In the genomic region with DNA sequence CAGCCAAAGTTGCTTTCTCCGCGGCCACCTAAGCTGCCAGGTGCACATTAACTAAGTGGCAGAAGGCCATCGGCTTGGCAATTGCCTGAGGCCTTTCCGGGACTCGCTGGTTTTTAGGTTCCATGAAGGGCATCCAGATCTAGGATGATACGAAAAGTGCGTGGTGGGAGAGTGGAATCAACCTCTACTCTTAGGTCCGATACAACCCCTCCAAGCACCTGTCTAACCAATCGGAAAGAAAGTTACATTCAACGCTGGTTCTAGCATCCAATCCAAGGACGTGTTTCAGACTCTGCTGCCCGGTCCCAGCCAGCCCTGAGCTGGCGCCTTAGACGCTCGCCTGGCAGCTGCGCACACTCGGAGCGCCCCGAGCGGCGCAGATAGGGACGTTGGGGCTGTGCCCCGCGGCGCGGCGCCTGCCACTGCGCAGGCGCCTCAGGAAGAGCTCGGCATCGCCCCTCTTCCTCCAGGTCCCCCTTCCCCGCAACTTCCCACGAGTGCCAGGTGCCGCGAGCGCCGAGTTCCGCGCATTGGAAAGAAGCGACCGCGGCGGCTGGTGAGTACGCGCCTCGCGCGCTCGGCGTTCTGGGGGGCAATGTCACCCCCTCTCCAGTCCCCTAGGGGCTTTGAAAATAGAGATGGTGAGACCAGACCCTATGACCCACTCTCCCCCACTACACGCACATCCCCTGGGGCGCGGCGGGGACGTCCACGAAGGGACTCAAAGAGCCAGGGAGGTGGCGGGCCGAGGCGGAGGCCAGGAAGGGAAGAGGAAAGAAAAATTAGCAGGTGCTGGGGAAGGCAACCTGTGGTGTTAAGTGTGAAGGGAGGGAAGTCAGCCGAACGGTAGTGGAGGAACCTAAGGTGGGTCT, we compare ENCODE assay signal across 8 cellular contexts. TPM values are rescaled to one million over a fixed set of nuclear protein-coding genes. Genes with fewer than 3 reads are reported as not detected.
DNase-seq lines count a peak whose midpoint lies in the region; ATAC-seq and TF ChIP-seq lines count a peak whose summit lies in the region.

A gene with protein sequence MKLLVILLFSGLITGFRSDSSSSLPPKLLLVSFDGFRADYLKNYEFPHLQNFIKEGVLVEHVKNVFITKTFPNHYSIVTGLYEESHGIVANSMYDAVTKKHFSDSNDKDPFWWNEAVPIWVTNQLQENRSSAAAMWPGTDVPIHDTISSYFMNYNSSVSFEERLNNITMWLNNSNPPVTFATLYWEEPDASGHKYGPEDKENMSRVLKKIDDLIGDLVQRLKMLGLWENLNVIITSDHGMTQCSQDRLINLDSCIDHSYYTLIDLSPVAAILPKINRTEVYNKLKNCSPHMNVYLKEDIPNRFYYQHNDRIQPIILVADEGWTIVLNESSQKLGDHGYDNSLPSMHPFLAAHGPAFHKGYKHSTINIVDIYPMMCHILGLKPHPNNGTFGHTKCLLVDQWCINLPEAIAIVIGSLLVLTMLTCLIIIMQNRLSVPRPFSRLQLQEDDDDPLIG (plus strand): TSS at position 356 of the 872 bp plus-strand sequence. CDS start 9,595 bp downstream, outside the sequence.

- ATAC-seq in GM19438 (IDR thresholded peaks at IDR 0.05; ENCODE audit: low read depth, unreplicated experiment) (peak; percentile 97), mucosa of descending colon (peak; percentile 99)

- peak; percentile 91 to 98 (median 93) for DNase-seq in CD4-positive, alpha-beta memory T cell
- peak; percentile 90 for DNase-seq in HK-2 (ENCODE audit: unreplicated experiment)
- DNase-seq in NK-92 treated with Interleukin-12 subunit alpha and Interleukin-12 subunit beta, amount 100 ng/mL, for 24 hours (lab: John Stamatoyannopoulos, UW), result peak; percentile 85
- peak; percentile 77 for DNase-seq in activated T-cell treated with anti-CD3 and anti-CD28 coated beads for 1 hour (ENCODE audit: low read depth)
- DNase-seq in epithelial cell of proximal tubule (ENCODE audit: low read depth), result peak; percentile 91
- peak; percentile 90 to 93 (median 92) for DNase-seq in mucosa of descending colon
- DNase-seq in stimulated activated CD8-positive, alpha-beta memory T cell treated with anti-CD3 and anti-CD28 coated beads, Interleukin-4, amount 100 ng/mL, for 1 hour (ENCODE audit: low read depth in 2 of 2, low spot score in 1 of 2), result peak; percentile 64 to 79

- peak within 1 kb of the TSS; percentile 89 to 97 (median 95) for H3K27ac Mint-ChIP-seq in CD4-positive, alpha-beta memory T cell

- POLR2A ChIA-PET in CD4-positive, alpha-beta memory T cell (lab: Charles Lee; ENCODE audit: partially characterized antibody), result interaction anchor here (1.0 to 2.7 kb wide), 11 partner anchors 9 to 752 kb away, joined by 3 to 15 read pairs (median 4); a partner anchor contains a TSS

- H3K36me3 Mint-ChIP-seq in CD4-positive, alpha-beta memory T cell, result peaks cover 0 to 13% of the 10 kb centered on the region in 2 donors

- peak within 1 kb of the TSS; percentile 93 to 98 (median 98) for H3K4me3 Mint-ChIP-seq in CD4-positive, alpha-beta memory T cell

- no peaks in the 10 kb centered on the region for H3K36me3 ChIP-seq in CD4-positive, alpha-beta memory T cell (ENCODE audit: insufficient read depth, low read length)
- no peaks in the 10 kb centered on the region for H3K36me3 ChIP-seq in mucosa of descending colon (ENCODE audit: low read depth)

- peak within 1 kb of the TSS; percentile 86 to 97 for H3K4me3 ChIP-seq in CD4-positive, alpha-beta memory T cell (ENCODE audit: low read length in 2 of 2)
- peak within 1 kb of the TSS; percentile 88 for H3K4me3 ChIP-seq in epithelial cell of proximal tubule (ENCODE audit: low read depth, low read length)
- H3K4me3 ChIP-seq in mucosa of descending colon, result peak within 1 kb of the TSS; percentile 45

- peak within 1 kb of the TSS; percentile 63 for H3K27ac ChIP-seq in CD4-positive, alpha-beta memory T cell (ENCODE audit: low read depth, low read length)

- no peaks in the 10 kb centered on the region for H3K27me3 ChIP-seq in CD4-positive, alpha-beta memory T cell (ENCODE audit: insufficient read depth, low read length)

- H3K9me3 Mint-ChIP-seq in CD4-positive, alpha-beta memory T cell, result no peaks in the 10 kb centered on the region

- peaks cover 31 to 56% (median 42%) of the 10 kb centered on the region in 4 donors for H3K4me1 Mint-ChIP-seq in CD4-positive, alpha-beta memory T cell

- no peak for TF ChIP-seq CTCF in epithelial cell of proximal tubule (conservative IDR thresholded peaks at IDR 0.05; ENCODE audit: low read depth, low read length)
- no peak for TF ChIP-seq CTCF in mucosa of descending colon (IDR thresholded peaks at IDR 0.05)

- H3K9me3 ChIP-seq in CD4-positive, alpha-beta memory T cell (ENCODE audit: control insufficient read depth in 1 of 2, low read length in 2 of 2), result no peaks in the 10 kb centered on the region
- no peaks in the 10 kb centered on the region for H3K9me3 ChIP-seq in mucosa of descending colon

- CTCF ChIA-PET in CD4-positive, alpha-beta memory T cell (lab: Charles Lee; ENCODE audit: partially characterized antibody), result interaction anchor here (0.6 to 3.2 kb wide), 10 partner anchors 9 to 250 kb away, joined by 3 to 18 read pairs (median 4); no protein-coding TSS in a partner anchor

- intact Hi-C loops in CD4-positive, alpha-beta memory T cell (cut with micrococcal nuclease), result loop anchor here (1.0 to 5.0 kb wide), 5 partner anchors 8 to 1347 kb away; a partner anchor contains a TSS
- intact Hi-C loops in mucosa of descending colon (cut with DNase I, micrococcal nuclease), result no loop called here

- peaks cover 30% of the 10 kb centered on the region for H3K4me1 ChIP-seq in CD4-positive, alpha-beta memory T cell (ENCODE audit: insufficient read depth, low read length)
- peaks cover 12% of the 10 kb centered on the region for H3K4me1 ChIP-seq in mucosa of descending colon (ENCODE audit: low read depth)

- no peaks in the 10 kb centered on the region for H3K27me3 Mint-ChIP-seq in CD4-positive, alpha-beta memory T cell

RNA-seq across cellular contexts. Expression of the gene that starts here (rescaled TPM):
- total RNA-seq in CD4-positive, alpha-beta memory T cell, result 10 to 100 TPM; 10.9 to 11.1 TPM
- polyA plus RNA-seq in CD4-positive, alpha-beta memory T cell, result 1 to 10 TPM; 3.2 to 4.5 TPM
- total RNA-seq in epithelial cell of proximal tubule (6.4 and 8.1 TPM in 2 replicates), mucosa of descending colon (10 to 100 TPM; 18.5 to 24.2 (median 23.2) TPM)

Comparison
In these comparisons a context has a peak if more than half of its experiments do, and no peak if none do; other contexts are left out.
1. Peak in every context shown above with its lines: DNase-seq, ATAC-seq, H3K4me3 ChIP-seq and H3K27ac ChIP-seq.